9 cellular contexts compared by ENCODE assay signal in the genomic region with DNA sequence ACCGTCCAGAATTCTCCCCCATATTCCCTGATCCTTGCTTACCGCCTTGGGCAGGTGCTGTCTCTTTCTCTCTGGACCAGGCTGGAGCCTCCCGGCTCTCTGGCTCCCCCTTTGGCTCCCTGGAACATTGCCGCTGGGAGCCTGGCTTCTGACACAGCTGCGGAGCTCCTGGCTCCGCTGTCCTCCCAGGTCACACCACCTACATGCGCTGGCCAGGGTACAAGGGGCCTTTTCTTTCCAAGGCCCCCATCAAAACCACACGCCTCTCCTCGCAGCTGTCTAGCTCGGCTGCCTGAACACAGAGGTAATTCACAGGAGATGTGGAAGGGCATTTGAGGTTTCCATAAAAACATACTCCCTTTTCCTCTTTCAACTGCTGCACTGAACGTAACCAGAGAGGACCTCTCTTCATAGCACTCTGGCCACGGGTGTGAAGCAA. TPM values are rescaled to one million over a fixed set of nuclear protein-coding genes. Genes with fewer than 3 reads are reported as not detected.
DNase-seq lines count a peak whose midpoint lies in the region; ATAC-seq, FAIRE-seq and TF ChIP-seq lines count a peak whose summit lies in the region.
"Had no signal": no experiment of that assay in that cellular context is flagged by ENCODE, and none has a peak within 500 bp of the region (broad histone marks: within the 10 kb centered on the region; RNA-seq: fewer than 3 reads in every experiment).

No MANE protein-coding gene starts in this region.

- no peaks in the 10 kb centered on the region for H3K9me3 ChIP-seq in uterus

- no peaks in the 10 kb centered on the region for H3K36me3 Mint-ChIP-seq in stimulated activated memory B cell treated with anti-CD40 and anti-IgM and Interleukin-4, amounts not matched to agents 10 μg/mL and 1 μg/mL and 100 μg/mL, for 72 hours

- ATAC-seq in stimulated activated memory B cell treated with anti-CD40 and anti-IgM and Interleukin-4, amounts not matched to agents 10 μg/mL and 1 μg/mL and 100 μg/mL, for 72 hours = no peak

- peaks cover 38% of the 10 kb centered on the region for H3K27me3 Mint-ChIP-seq in stimulated activated memory B cell treated with anti-CD40 and anti-IgM and Interleukin-4, amounts not matched to agents 10 μg/mL and 1 μg/mL and 100 μg/mL, for 72 hours

- peak; percentile 59 for FAIRE-seq in GM18507 (lab: Jason Lieb, UNC)
- FAIRE-seq: colon had no signal

- H3K4me1 Mint-ChIP-seq in stimulated activated memory B cell treated with anti-CD40 and anti-IgM and Interleukin-4, amounts not matched to agents 10 μg/mL and 1 μg/mL and 100 μg/mL, for 72 hours = peaks cover 7% of the 10 kb centered on the region

- H3K36me3 ChIP-seq in uterus = no peaks in the 10 kb centered on the region

- in situ Hi-C loops in SK-MEL-5 (cut with HindIII; ENCODE audit: low pct_unique_long_range_greater_than_20kb, low sequenced_read_pairs) = no loop called here

- H3K4me3 Mint-ChIP-seq in stimulated activated memory B cell treated with anti-CD40 and anti-IgM and Interleukin-4, amounts not matched to agents 10 μg/mL and 1 μg/mL and 100 μg/mL, for 72 hours = no peak overlapping the region

- intact Hi-C loops in uterus (cut with DNase I; ENCODE audit: low total_unique reads) = no loop called here

- no peaks in the 10 kb centered on the region for H3K4me1 ChIP-seq in uterus

- TF ChIP-seq CTCF in uterus (IDR thresholded peaks at IDR 0.05) = peak; percentile 23 to 57 (median 38)

- no peak overlapping the region for H3K4me3 ChIP-seq in uterus

- H3K27me3 ChIP-seq in uterus = no peaks in the 10 kb centered on the region

- H3K27ac ChIP-seq in uterus = no peak overlapping the region

- no peak overlapping the region for H3K27ac Mint-ChIP-seq in stimulated activated memory B cell treated with anti-CD40 and anti-IgM and Interleukin-4, amounts not matched to agents 10 μg/mL and 1 μg/mL and 100 μg/mL, for 72 hours

- no peak for TF ChIP-seq POLR2A in uterus (IDR thresholded peaks at IDR 0.05)

- no peaks in the 10 kb centered on the region for H3K9me3 Mint-ChIP-seq in stimulated activated memory B cell treated with anti-CD40 and anti-IgM and Interleukin-4, amounts not matched to agents 10 μg/mL and 1 μg/mL and 100 μg/mL, for 72 hours

- DNase-seq in AG08395 (ENCODE audit: low spot score) (peak; percentile 39), GM18507 (ENCODE audit: extremely low spot score, insufficient read length, low read depth) (no peak), MV-4-11 (lab: John Stamatoyannopoulos, UW) (peak; percentile 1), SK-MEL-5 (ENCODE audit: low read depth, low spot score) (peak; percentile 97), dermis blood vessel endothelial cell (peak; percentile 63), medulla oblongata (ENCODE audit: extremely low spot score) (peak; percentile 73), uterus (peak in 1 of 2 donors; percentile 64)

RNA-seq across cellular contexts. Expression of gene ZNF648, which starts 7.5 kb away (rescaled TPM):
- total RNA-seq in SK-MEL-5 (2014; rRNA removed; shearing (Covaris generic)) = 0.43 and 1.1 TPM in 2 replicates
- polyA plus RNA-seq in SK-MEL-5 (2015; cell fraction: cytosol; rRNA removed) = 0.72 and 0.94 TPM in 2 replicates
- polyA plus RNA-seq in SK-MEL-5 (2015; cell fraction: nucleus; rRNA removed) = 1.8 TPM in 2 replicates
- total RNA-seq in dermis blood vessel endothelial cell (not detected in 2 replicates), uterus (1 to 10 TPM in 2 of 4 donors, under 1 TPM in 1, not detected in 1; 0.27 to 1.8 (median 1.7) TPM)
